20 cellular contexts compared by ENCODE assay signal in the genomic region with DNA sequence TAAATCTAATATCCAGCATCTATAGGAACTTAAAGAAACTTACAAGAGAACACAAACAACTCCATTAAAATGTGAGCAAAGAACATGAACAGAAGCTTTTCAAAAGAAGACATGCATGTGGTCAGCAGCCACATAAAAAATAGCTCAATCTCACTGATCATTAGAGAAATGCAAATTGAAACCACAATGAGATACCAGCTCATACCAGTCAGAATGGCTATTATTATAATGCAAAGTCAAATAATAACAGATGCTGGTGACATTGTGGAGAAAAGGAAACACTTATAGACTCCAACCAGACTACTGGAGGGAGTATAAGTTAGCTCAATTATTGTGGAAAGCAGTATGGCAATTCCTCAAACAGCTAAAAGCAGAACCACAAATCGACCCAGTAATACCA.
"Had no signal": no experiment of that assay in that cellular context is flagged by ENCODE, and none has a peak within 500 bp of the region (broad histone marks: within the 10 kb centered on the region; RNA-seq: fewer than 3 reads in every experiment).

No MANE protein-coding gene starts in this region.

- FAIRE-seq: RCC 7860 had no signal

- DNase-seq: KBM-7, MV-4-11, NCI-H1048, NCI-H1105, NCI-H1417 treated with DMSO at 0.1 percent for 48 hours, NCI-H146, NCI-H1694 treated with DMSO at 0.1 percent for 48 hours, NCI-H1930, NCI-H2081, NCI-H2107, NCI-H226, NCI-H446, NCI-H510A, NCI-H524 treated with DMSO at 0.1 percent for 48 hours, NCI-H69, NCI-H774, Right ventricle myocardium superior, RPMI8226, SIG-M5 had no signal
